Comparison of ENCODE assay signal across 8 cellular contexts in genomic region chr2:137838255-137839092, GRCh38.
A peak's percentile ranks its signal among the peaks of the same experiment; 100 is the strongest.
DNase-seq lines count a peak whose midpoint lies in the region; ATAC-seq, FAIRE-seq and TF ChIP-seq lines count a peak whose summit lies in the region.

No MANE protein-coding gene starts in this region.

- FAIRE-seq in urothelium cell line (lab: Jason Lieb, UNC) = no peak

- no peaks in the 10 kb centered on the region for H3K4me1 ChIP-seq in body of pancreas

- no peaks in the 10 kb centered on the region for H3K36me3 ChIP-seq in body of pancreas (replicated peaks in 1 of 2; ENCODE audit: insufficient read depth in 1 of 2, low read depth in 2 of 2)

- H3K27me3 ChIP-seq in body of pancreas = no peaks in the 10 kb centered on the region

- peak; percentile 64 for DNase-seq in ACHN
- peak; percentile 17 for DNase-seq in NCI-H2196 treated with DMSO at 0.1 percent for 48 hours (lab: John Stamatoyannopoulos, UW; ENCODE audit: unreplicated experiment)
- DNase-seq in body of pancreas = peak in 1 of 4 donors; percentile 8
- DNase-seq in kidney glomerular epithelial cell (lab: John Stamatoyannopoulos, UW) = peak; percentile 51
- peak; percentile 59 for DNase-seq in urothelium cell line (ENCODE audit: low spot score)
- DNase-seq in stimulated activated CD4-positive, alpha-beta T cell treated with anti-CD3 and anti-CD28 coated beads, Interleukin-4, amount 100 ng/mL, for 1 hour = no peak

- peak; percentile 27; the same call in 1 of the 2 replicates for TF ChIP-seq CTCF in GM12875 (IDR thresholded peaks at IDR 0.05; ENCODE audit: borderline replicate concordance, insufficient read depth, low read depth, low read length)
- peak; percentile 54 to 77 (median 68) for TF ChIP-seq CTCF in body of pancreas (IDR thresholded peaks at IDR 0.05)

- no peak overlapping the region for H3K27ac ChIP-seq in body of pancreas

- no peak for TF ChIP-seq POLR2A in body of pancreas (IDR thresholded peaks at IDR 0.05)

- in situ Hi-C loops in ACHN (cut with HindIII; ENCODE audit: low pct_ligation_motif_present, low pct_unique_long_range_greater_than_20kb, low sequenced_read_pairs) = no loop called here

- WGBS in body of pancreas, 2 donors = 28 to 30% methylated on average over 8 of the region's 8 CpGs

- H3K9me3 ChIP-seq in body of pancreas = no peaks in the 10 kb centered on the region

- H3K4me3 ChIP-seq in GM12875 (ENCODE audit: low read depth, low read length) (no peak overlapping the region), body of pancreas (no peak overlapping the region)

- ATAC-seq in HG02943 (IDR thresholded peaks at IDR 0.05; ENCODE audit: low read depth, unreplicated experiment) = peak; percentile 59
- ATAC-seq in body of pancreas = peak; percentile 68

- intact Hi-C loops in body of pancreas (cut with DNase I) = loop anchor here (10.0 kb wide), 1 partner anchor 1414 kb away; no protein-coding TSS in a partner anchor
